Comparison of ENCODE assay signal across 8 cellular contexts in genomic region chr12:109804820-109805761, GRCh38. TPM values are rescaled to one million over a fixed set of nuclear protein-coding genes. Genes with fewer than 3 reads are reported as not detected.
DNase-seq lines count a peak whose midpoint lies in the region; ATAC-seq, FAIRE-seq and TF ChIP-seq lines count a peak whose summit lies in the region.

No MANE protein-coding gene starts in this region.

- no peaks in the 10 kb centered on the region for H3K4me1 ChIP-seq in right cardiac atrium (ENCODE audit: control insufficient read depth, insufficient read depth, low read length)
- no peaks in the 10 kb centered on the region for H3K4me1 ChIP-seq in sigmoid colon

- FAIRE-seq in RCC 7860 (lab: Jason Lieb, UNC): no peak

- H3K27me3 ChIP-seq in right cardiac atrium (ENCODE audit: control insufficient read depth, insufficient read depth) (no peaks in the 10 kb centered on the region), sigmoid colon (no peaks in the 10 kb centered on the region)

- WGBS in right cardiac atrium: 39% methylated on average over 12 of the region's 12 CpGs
- WGBS in sigmoid colon, 2 donors: 37 to 45% methylated on average over 12 of the region's 12 CpGs

- H3K4me3 ChIP-seq in right cardiac atrium (ENCODE audit: low read length) (no peak overlapping the region), sigmoid colon (no peak overlapping the region)

- ATAC-seq in right cardiac atrium: peak; percentile 73 to 84

- H3K27ac ChIP-seq in right cardiac atrium (ENCODE audit: low read length) (no peak overlapping the region), sigmoid colon (no peak overlapping the region)

- peak; percentile 72 for DNase-seq in DMS53 (lab: John Stamatoyannopoulos, UW)
- DNase-seq in KBM-7: peak; percentile 67
- DNase-seq in T-helper 1 cell: peak; percentile 28 to 63 (median 51)
- peak in 49 of 58 donors; percentile 2 to 69 (median 32) for DNase-seq in anterior cingulate cortex (lab: John Stamatoyannopoulos, UW)
- DNase-seq in right cardiac atrium: peak; percentile 42 to 88 (median 86)
- peak; percentile 84 for DNase-seq in sigmoid colon
- DNase-seq in H4 (ENCODE audit: low spot score): no peak
- no peak for DNase-seq in RCC 7860 (ENCODE audit: low spot score)

- H3K9me3 ChIP-seq in right cardiac atrium (ENCODE audit: control insufficient read depth, low read length): no peaks in the 10 kb centered on the region
- no peaks in the 10 kb centered on the region for H3K9me3 ChIP-seq in sigmoid colon

- no peak for TF ChIP-seq EP300 in sigmoid colon (IDR thresholded peaks at IDR 0.05)

- in situ Hi-C loops in KBM-7 (cut with MboI; ENCODE audit: low pct_unique_long_range_greater_than_20kb, low sequenced_read_pairs): no loop called here

- no peaks in the 10 kb centered on the region for H3K36me3 ChIP-seq in sigmoid colon

- TF ChIP-seq POLR2A in sigmoid colon (IDR thresholded peaks at IDR 0.05): no peak

- intact Hi-C loops in right cardiac atrium (cut with DNase I): loop anchor here (1.0 to 10.0 kb wide), 5 partner anchors 40 to 80 kb away; partner anchors contain the start of gene GLTP (in 3 of the 4)
- intact Hi-C loops in sigmoid colon (cut with DNase I): loop anchor here (1.0 kb wide), 2 partner anchors 40 to 75 kb away; partner anchors contain the start of gene GLTP

- TF ChIP-seq CTCF in sigmoid colon (IDR thresholded peaks at IDR 0.05): peak; percentile 78 to 98 (median 86)

RNA-seq across cellular contexts. Expression of gene TRPV4, which starts 28.1 kb away (rescaled TPM):
- total RNA-seq in right cardiac atrium: 1 to 10 TPM; 1.1 to 1.4 (median 1.2) TPM
- 0.57 TPM for polyA plus RNA-seq in right cardiac atrium
- total RNA-seq in sigmoid colon: under 1 TPM in 3 of 4 donors, not detected in 1; 0.14 to 0.55 (median 0.36) TPM
- polyA plus RNA-seq in sigmoid colon: under 1 TPM; 0.23 to 0.60 (median 0.42) TPM
- total RNA-seq in H4 (2014; rRNA removed; shearing (Covaris generic)): 0.02 TPM in 1 of 2 replicates, not detected in the other

Comparison
In these comparisons a context has a peak if more than half of its experiments do, and no peak if none do; other contexts are left out.
1. DNase-seq: peak in DMS53 (single experiment), KBM-7 (single experiment), T-helper 1 cell (5 of 5), anterior cingulate cortex (49 of 58), right cardiac atrium (3 of 3) and sigmoid colon (single experiment); none in H4 (single experiment) and RCC 7860 (single experiment).